ENCODE assay signal across 1 cellular context in genomic region chr18:48962857-48963554, GRCh38.
TF ChIP-seq lines count a peak whose summit lies in the region.

No MANE protein-coding gene starts in this region.

TF ChIP-seq in H1, 55 proteins besides CTCF, POLR2A, EP300 and RAD21 (continued from another document):
- no peak for TF ChIP-seq CTBP2 (IDR thresholded peaks at IDR 0.05; ENCODE audit: borderline replicate concordance, insufficient read depth, insufficient read length, low read length)
- no peak for TF ChIP-seq RNF2 (IDR thresholded peaks at IDR 0.05; ENCODE audit: borderline replicate concordance, low read depth, low read length, missing control alignments, poor library complexity, severe bottlenecking)
- no peak for TF ChIP-seq CEBPB (IDR thresholded peaks at IDR 0.05; ENCODE audit: low read depth, low read length)
- TF ChIP-seq SIN3A (conservative IDR thresholded peaks at IDR 0.05 in 1 of 2, IDR thresholded peaks at IDR 0.05 in 1 of 2; ENCODE audit: low read depth in 1 of 2, low read length in 2 of 2), result no peak
- no peak for TF ChIP-seq KDM1A (IDR thresholded peaks at IDR 0.05; ENCODE audit: borderline replicate concordance, low read length)
- TF ChIP-seq POLR2AphosphoS5 (IDR thresholded peaks at IDR 0.05; ENCODE audit: low read depth, low read length), result no peak
- no peak for TF ChIP-seq JUND (IDR thresholded peaks at IDR 0.05; ENCODE audit: low read length)
- TF ChIP-seq MAFK (IDR thresholded peaks at IDR 0.05; ENCODE audit: low read depth, low read length), result no peak
- no peak for TF ChIP-seq CHD7 (IDR thresholded peaks at IDR 0.05; ENCODE audit: insufficient replicate concordance, low read length)
- no peak for TF ChIP-seq NRF1 (IDR thresholded peaks at IDR 0.05; ENCODE audit: low read depth, low read length)
- TF ChIP-seq RBBP5 (IDR thresholded peaks at IDR 0.05; ENCODE audit: borderline replicate concordance, low read depth, low read length), result no peak
- no peak for TF ChIP-seq SAP30 (IDR thresholded peaks at IDR 0.05; ENCODE audit: insufficient read depth, insufficient replicate concordance, low read length)
- no peak for TF ChIP-seq TEAD4 (IDR thresholded peaks at IDR 0.05; ENCODE audit: low read depth, low read length)
- TF ChIP-seq KDM5A (IDR thresholded peaks at IDR 0.05; ENCODE audit: low read length), result no peak
- no peak for TF ChIP-seq JUN (IDR thresholded peaks at IDR 0.05; ENCODE audit: low read depth, low read length)
- TF ChIP-seq SP1 (IDR thresholded peaks at IDR 0.05; ENCODE audit: low read depth, low read length), result no peak
- TF ChIP-seq BRCA1 (IDR thresholded peaks at IDR 0.05; ENCODE audit: low read depth, low read length), result no peak
